21 cellular contexts compared by ENCODE assay signal in genomic region chr1:47184090-47184735, GRCh38. TPM values are rescaled to one million over a fixed set of nuclear protein-coding genes. Genes with fewer than 3 reads are reported as not detected.
DNase-seq lines count a peak whose midpoint lies in the region; ATAC-seq and TF ChIP-seq lines count a peak whose summit lies in the region.
"Had no signal": no experiment of that assay in that cellular context is flagged by ENCODE, and none has a peak within 500 bp of the region (broad histone marks: within the 10 kb centered on the region; RNA-seq: fewer than 3 reads in every experiment).

No MANE protein-coding gene starts in this region.

- H3K36me3 ChIP-seq in IMR-90 (ENCODE audit: control insufficient read depth, insufficient read depth, low read length): no peaks in the 10 kb centered on the region
- H3K36me3 ChIP-seq in left ventricle myocardium inferior: no peaks in the 10 kb centered on the region
- H3K36me3 ChIP-seq: cardiac muscle cell, heart right ventricle, neutrophil had no signal

- no peaks in the 10 kb centered on the region for H4K20me1 ChIP-seq in IMR-90 (ENCODE audit: insufficient read depth, low read length)

- no peak overlapping the region for H3K14ac ChIP-seq in IMR-90 (replicated peaks; ENCODE audit: low read depth, low read length)

- no peak overlapping the region for H3K9ac ChIP-seq in IMR-90 (ENCODE audit: low read depth, low read length)
- H3K9ac ChIP-seq: KMS-11 had no signal

- peak overlapping the region; percentile 24 for H2AK9ac ChIP-seq in IMR-90 (replicated peaks; ENCODE audit: low read depth, low read length, poor library complexity)

- H3K23ac ChIP-seq in IMR-90 (ENCODE audit: low read depth, low read length): no peak overlapping the region

- H3K36me3 Mint-ChIP-seq in natural killer cell: no peaks in the 10 kb centered on the region
- no peaks in the 10 kb centered on the region for H3K36me3 Mint-ChIP-seq in natural killer cell treated with Interleukin-12 subunit alpha and Interleukin-12 subunit beta and Interleukin-15 and Interleukin-18, amount 100 ng/mL, for 72 hours
- H3K36me3 Mint-ChIP-seq: mesothelial cell of epicardium had no signal

- no peak overlapping the region for H3K27ac Mint-ChIP-seq in natural killer cell
- no peak overlapping the region for H3K27ac Mint-ChIP-seq in natural killer cell treated with Interleukin-12 subunit alpha and Interleukin-12 subunit beta and Interleukin-15 and Interleukin-18, amount 100 ng/mL, for 72 hours
- H3K27ac Mint-ChIP-seq: mesothelial cell of epicardium had no signal

- no peaks in the 10 kb centered on the region for H3K9me1 ChIP-seq in IMR-90 (ENCODE audit: insufficient read depth, low read length)

- no CpG with 5 or more reads among the region's 2 CpGs for WGBS in IMR-90 (ENCODE audit: extremely low coverage in 2 of 2, insufficient read length in 1 of 2), 2 experiments

- peaks cover 6% of the 10 kb centered on the region in 2 donors for H3K4me1 Mint-ChIP-seq in natural killer cell
- peaks cover 6 to 7% of the 10 kb centered on the region in 2 donors for H3K4me1 Mint-ChIP-seq in natural killer cell treated with Interleukin-12 subunit alpha and Interleukin-12 subunit beta and Interleukin-15 and Interleukin-18, amount 100 ng/mL, for 72 hours (ENCODE audit: low read depth in 2 of 2)

- H3K27ac ChIP-seq in IMR-90 (ENCODE audit: insufficient read depth, low read length) (no peak overlapping the region), left ventricle myocardium inferior (replicated peaks) (no peak overlapping the region)
- H3K27ac ChIP-seq: cardiac muscle cell, heart right ventricle, KMS-11, neutrophil, PC-9 had no signal

- TF ChIP-seq CTCF in natural killer cell (IDR thresholded peaks at IDR 0.05): no peak
- no peak for TF ChIP-seq CTCF in IMR-90 (conservative IDR thresholded peaks at IDR 0.05; ENCODE audit: low read depth, low read length)
- TF ChIP-seq CTCF in left ventricle myocardium inferior (IDR thresholded peaks at IDR 0.05; ENCODE audit: borderline replicate concordance): no peak

- TF ChIP-seq RAD21 in IMR-90 (IDR thresholded peaks at IDR 0.05; ENCODE audit: low read length): no peak

- no peak overlapping the region for H2BK15ac ChIP-seq in IMR-90 (ENCODE audit: low read depth, low read length)

- TF ChIP-seq POLR2A in IMR-90 (IDR thresholded peaks at IDR 0.05; ENCODE audit: low read depth, low read length) (no peak), erythroblast (IDR thresholded peaks at IDR 0.05; ENCODE audit: low read length) (no peak)

- ATAC-seq in natural killer cell (no peak), IMR-90 (ENCODE audit: low read depth) (no peak)
- no peak for ATAC-seq in natural killer cell treated with Interleukin-12 subunit alpha and Interleukin-12 subunit beta and Interleukin-15 and Interleukin-18, amount 100 ng/mL, for 72 hours
- ATAC-seq: heart right ventricle, right cardiac atrium had no signal

- peaks cover 19 to 20% of the 10 kb centered on the region in 2 donors for H3K27me3 Mint-ChIP-seq in natural killer cell (ENCODE audit: low read depth in 2 of 2)
- H3K27me3 Mint-ChIP-seq in natural killer cell treated with Interleukin-12 subunit alpha and Interleukin-12 subunit beta and Interleukin-15 and Interleukin-18, amount 100 ng/mL, for 72 hours: peaks cover 13 to 19% of the 10 kb centered on the region in 2 donors

- no peaks in the 10 kb centered on the region for H3K9me3 Mint-ChIP-seq in natural killer cell
- no peaks in the 10 kb centered on the region for H3K9me3 Mint-ChIP-seq in natural killer cell treated with Interleukin-12 subunit alpha and Interleukin-12 subunit beta and Interleukin-15 and Interleukin-18, amount 100 ng/mL, for 72 hours
- H3K9me3 Mint-ChIP-seq: mesothelial cell of epicardium had no signal

- no peaks in the 10 kb centered on the region for H3K4me1 ChIP-seq in IMR-90 (ENCODE audit: control insufficient read depth, insufficient read depth, low read length)
- peaks cover 15% of the 10 kb centered on the region for H3K4me1 ChIP-seq in left ventricle myocardium inferior

- no peak overlapping the region for H4K8ac ChIP-seq in IMR-90 (ENCODE audit: low read depth in 2 of 2, low read length in 2 of 2)

- intact Hi-C loops in natural killer cell (cut with micrococcal nuclease) (no loop called here), IMR-90 (cut with micrococcal nuclease) (no loop called here), left ventricle myocardium inferior (cut with micrococcal nuclease) (no loop called here)

- H3K4me2 ChIP-seq in IMR-90 (ENCODE audit: low read depth, low read length): no peak overlapping the region
- H3K4me2 ChIP-seq: KMS-11, PC-9 had no signal

- POLR2A ChIA-PET in IMR-90 (lab: Charles Lee; ENCODE audit: unreplicated experiment): no interaction called here

- H3K9me3 ChIP-seq in IMR-90 (ENCODE audit: control insufficient read depth, insufficient read depth, low read length) (no peaks in the 10 kb centered on the region), left ventricle myocardium inferior (replicated peaks) (no peaks in the 10 kb centered on the region)
- H3K9me3 ChIP-seq: heart right ventricle, neutrophil had no signal

- no peak overlapping the region for H4K5ac ChIP-seq in IMR-90 (ENCODE audit: low read depth, low read length)

- DNase-seq in natural killer cell: peak; percentile 9
- no peak for DNase-seq in natural killer cell treated with Interleukin-12 subunit alpha and Interleukin-12 subunit beta and Interleukin-15 and Interleukin-18, amount 100 ng/mL, for 72 hours (ENCODE audit: low spot score)
- DNase-seq in IMR-90: no peak
- DNase-seq in erythroblast (lab: John Stamatoyannopoulos, UW): peak; percentile 57 to 60
- no peak for DNase-seq in left ventricle myocardium inferior
- DNase-seq in central memory CD4-positive, alpha-beta T cell: no peak
- DNase-seq in LoVo (ENCODE audit: low spot score): no peak
- DNase-seq in NCI-H69 (lab: John Stamatoyannopoulos, UW): no peak
- DNase-seq: activated CD4-positive, alpha-beta T cell treated with anti-CD3 and anti-CD28 coated beads, Interleukin-2, amount 50 U/mL, for 4 hours; DMS153; heart right ventricle; NCI-H1105 treated with DMSO at 0.1 percent for 48 hours; NCI-H446 treated with DMSO at 0.1 percent for 48 hours; PC-9; right cardiac atrium; substantia nigra had no signal

- no peak overlapping the region for H2BK5ac ChIP-seq in IMR-90 (ENCODE audit: low read depth, low read length, poor library complexity, severe bottlenecking)

- no peak overlapping the region for H4K91ac ChIP-seq in IMR-90 (ENCODE audit: insufficient read depth, low read depth, low read length)

- no peak overlapping the region for H2AK5ac ChIP-seq in IMR-90 (ENCODE audit: low read depth, low read length)

- in situ Hi-C loops in IMR-90 (cut with MboI; ENCODE audit: low sequenced_read_pairs): loop anchor here (5.0 to 10.0 kb wide), 2 partner anchors 238 to 531 kb away; no protein-coding TSS in a partner anchor

- H3K4me3 ChIP-seq in IMR-90 (ENCODE audit: insufficient read depth, low read depth, low read length): no peak overlapping the region
- no peak overlapping the region for H3K4me3 ChIP-seq in left ventricle myocardium inferior
- H3K4me3 ChIP-seq: cardiac muscle cell, heart right ventricle, PC-9 had no signal

- no peak overlapping the region for H3K56ac ChIP-seq in IMR-90 (ENCODE audit: extremely low read depth, insufficient read depth, low read length)

- dilution Hi-C loops in IMR-90 (cut with HindIII; ENCODE audit: low sequenced_read_pairs, unreplicated experiment): no loop called here

- no peak overlapping the region for H3K18ac ChIP-seq in IMR-90 (ENCODE audit: low read depth, low read length)

- peaks cover 2% of the 10 kb centered on the region; the same call in 1 of the 2 replicates for H3K27me3 ChIP-seq in IMR-90 (ENCODE audit: control insufficient read depth, insufficient read depth, low read length)
- H3K27me3 ChIP-seq in left ventricle myocardium inferior (ENCODE audit: low read depth): peaks cover 39% of the 10 kb centered on the region

- H3K4me3 Mint-ChIP-seq in natural killer cell: no peak overlapping the region
- H3K4me3 Mint-ChIP-seq in natural killer cell treated with Interleukin-12 subunit alpha and Interleukin-12 subunit beta and Interleukin-15 and Interleukin-18, amount 100 ng/mL, for 72 hours: no peak overlapping the region
- H3K4me3 Mint-ChIP-seq: mesothelial cell of epicardium had no signal

- no peak overlapping the region for H2AFZ ChIP-seq in IMR-90 (replicated peaks; ENCODE audit: low read length, poor library complexity)
- H2AFZ ChIP-seq: PC-9 had no signal

- H2BK120ac ChIP-seq in IMR-90 (ENCODE audit: low read depth, low read length): no peak overlapping the region

- no TSS peak for BruUV-seq in IMR-90 (replicated peaks; lab: Mats Ljungman, UMichigan)

- H2BK20ac ChIP-seq in IMR-90 (ENCODE audit: low read depth, low read length): no peak overlapping the region

- no peak overlapping the region for H3K4ac ChIP-seq in IMR-90 (ENCODE audit: low read depth, low read length)

- CTCF ChIA-PET in IMR-90 (lab: Yijun Ruan, JAX): interaction anchor here (0.6 kb wide), 2 partner anchors 194 to 490 kb away, joined by 3 to 4 read pairs; no protein-coding TSS in a partner anchor

- no peaks in the 10 kb centered on the region for H3K79me1 ChIP-seq in IMR-90 (ENCODE audit: low read depth in 1 of 2, low read length in 2 of 2)

TF ChIP-seq in IMR-90, 13 proteins besides CTCF, POLR2A, EP300 and RAD21 (continues in another document):
- no peak for TF ChIP-seq CEBPB (IDR thresholded peaks at IDR 0.05; ENCODE audit: low read depth, low read length)

RNA-seq across cellular contexts. Expression of gene PDZK1IP1, which starts 5.6 kb away (rescaled TPM):
- under 1 TPM in 1 of 3 donors, not detected in 2; 0.54 TPM for total RNA-seq in natural killer cell
- not detected for total RNA-seq in natural killer cell treated with Interleukin-12 subunit alpha and Interleukin-12 subunit beta and Interleukin-15 and Interleukin-18, amount 100 ng/mL, for 72 hours
- total RNA-seq in IMR-90 (2012; rRNA removed): not detected in 2 replicates
- not detected in 2 replicates for polyA plus RNA-seq in IMR-90 (2012; rRNA removed)
- not detected in 2 replicates for polyA plus RNA-seq in IMR-90 (2012; cell fraction: cytosol; rRNA removed)
- not detected in 2 replicates for polyA plus RNA-seq in IMR-90 (2012; cell fraction: nucleus; rRNA removed; ENCODE audit: low replicate concordance)
- total RNA-seq in left ventricle myocardium inferior: not detected
- total RNA-seq: cardiac muscle cell, fibroblast of lung, mesothelial cell of epicardium had no signal
- polyA plus RNA-seq: cardiac muscle cell, fibroblast of lung had no signal

RNA-seq across cellular contexts. Expression of gene CYP4A22, which starts 47.0 kb away (rescaled TPM):
- total RNA-seq in natural killer cell: not detected
- total RNA-seq in natural killer cell treated with Interleukin-12 subunit alpha and Interleukin-12 subunit beta and Interleukin-15 and Interleukin-18, amount 100 ng/mL, for 72 hours: not detected
- not detected in 2 replicates for total RNA-seq in IMR-90 (2012; rRNA removed)
- not detected in 2 replicates for polyA plus RNA-seq in IMR-90 (2012; rRNA removed)
- polyA plus RNA-seq in IMR-90 (2012; cell fraction: cytosol; rRNA removed): not detected in 2 replicates
- not detected in 2 replicates for polyA plus RNA-seq in IMR-90 (2012; cell fraction: nucleus; rRNA removed; ENCODE audit: low replicate concordance)
- total RNA-seq in left ventricle myocardium inferior: not detected
- total RNA-seq: cardiac muscle cell, fibroblast of lung, heart right ventricle, mesothelial cell of epicardium, PC-9, right cardiac atrium had no signal
- polyA plus RNA-seq: cardiac muscle cell, fibroblast of lung, heart right ventricle, right cardiac atrium had no signal

RNA-seq across cellular contexts. Expression of gene TAL1, which starts 47.8 kb away (rescaled TPM):
- total RNA-seq in natural killer cell: 1 to 10 TPM in 2 of 3 donors, under 1 TPM in 1; 0.91 to 6.7 (median 3.5) TPM
- total RNA-seq in natural killer cell treated with Interleukin-12 subunit alpha and Interleukin-12 subunit beta and Interleukin-15 and Interleukin-18, amount 100 ng/mL, for 72 hours: 1 to 10 TPM in 1 of 2 donors, not detected in 1; 1.7 TPM
- not detected in 2 replicates for total RNA-seq in IMR-90 (2012; rRNA removed)
- polyA plus RNA-seq in IMR-90 (2012; rRNA removed): not detected in 2 replicates
- not detected in 2 replicates for polyA plus RNA-seq in IMR-90 (2012; cell fraction: cytosol; rRNA removed)
- polyA plus RNA-seq in IMR-90 (2012; cell fraction: nucleus; rRNA removed; ENCODE audit: low replicate concordance): not detected in 2 replicates
- 4.3 TPM for total RNA-seq in left ventricle myocardium inferior
- total RNA-seq: fibroblast of lung, mesothelial cell of epicardium, PC-9 had no signal

Comparison
In these comparisons a context has a peak if more than half of its experiments do, and no peak if none do; other contexts are left out.
1. DNase-seq: peak in natural killer cell (single experiment) and erythroblast (2 of 2); none in natural killer cell treated with Interleukin-12 subunit alpha and Interleukin-12 subunit beta and Interleukin-15 and Interleukin-18, amount 100 ng/mL, for 72 hours (single experiment), IMR-90 (single experiment), left ventricle myocardium inferior (single experiment), central memory CD4-positive, alpha-beta T cell (single experiment), LoVo (single experiment) and NCI-H69 (single experiment).